ENCODE assay signal across 9 cellular contexts in the genomic region with DNA sequence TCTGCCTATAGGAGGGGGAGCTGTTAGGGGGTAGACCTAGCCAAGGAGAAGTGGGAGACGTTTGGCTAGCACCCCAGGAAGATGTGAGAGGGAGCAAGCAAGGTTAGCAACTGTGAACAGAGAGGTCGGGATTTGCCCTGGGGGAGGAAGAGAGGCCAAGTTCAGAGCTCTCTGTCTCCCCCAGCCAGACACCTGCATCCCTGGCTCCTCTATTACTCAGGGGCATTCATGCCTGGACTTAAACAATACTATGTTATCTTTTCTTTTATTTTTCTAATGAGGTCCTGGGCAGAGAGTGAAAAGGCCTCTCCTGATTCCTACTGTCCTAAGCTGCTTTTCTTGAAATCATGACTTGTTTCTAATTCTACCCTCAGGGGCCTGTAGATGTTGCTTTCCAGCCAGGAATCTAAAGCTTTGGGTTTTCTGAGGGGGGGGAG. TPM values are rescaled to one million over a fixed set of nuclear protein-coding genes. Genes with fewer than 3 reads are reported as not detected.
DNase-seq lines count a peak whose midpoint lies in the region; ATAC-seq and TF ChIP-seq lines count a peak whose summit lies in the region.
"Had no signal": no experiment of that assay in that cellular context is flagged by ENCODE, and none has a peak within 500 bp of the region (broad histone marks: within the 10 kb centered on the region; RNA-seq: fewer than 3 reads in every experiment).

No MANE protein-coding gene starts in this region.

- H2BK5ac ChIP-seq in mesendoderm (ENCODE audit: low read length): no peak overlapping the region

- H3K4me1 ChIP-seq in mesendoderm (ENCODE audit: control insufficient read depth, low read depth, low read length): peaks cover 23% of the 10 kb centered on the region
- H3K4me1 ChIP-seq in transverse colon: peaks cover 13 to 44% (median 39%) of the 10 kb centered on the region in 4 donors

- ATAC-seq in HG03521 (IDR thresholded peaks at IDR 0.05; ENCODE audit: unreplicated experiment): no peak

- in situ Hi-C loops in transverse colon (cut with MboI; ENCODE audit: low pct_ligation_motif_present in 1 of 4, low pct_unique_long_range_greater_than_20kb in 1 of 4, low sequenced_read_pairs in 3 of 4): no loop called here

- H3K56ac ChIP-seq in mesendoderm (ENCODE audit: low read length): no peak overlapping the region

- no peak overlapping the region for H3K9ac ChIP-seq in mesendoderm (ENCODE audit: low read length)

- H3K36me3 ChIP-seq in mesendoderm (ENCODE audit: control insufficient read depth, insufficient read depth, low read length) (no peaks in the 10 kb centered on the region), transverse colon (peaks cover 0 to 20% (median 6%) of the 10 kb centered on the region in 4 donors)

- H3K4me1 Mint-ChIP-seq in activated T-cell treated with anti-CD3 and anti-CD28 coated beads, Interleukin-2, amount 50 U/mL, for 24 hours (ENCODE audit: low read depth): peaks cover 62% of the 10 kb centered on the region
- peaks cover 67% of the 10 kb centered on the region for H3K4me1 Mint-ChIP-seq in brain

- peaks cover 69% of the 10 kb centered on the region for H3K36me3 Mint-ChIP-seq in activated T-cell treated with anti-CD3 and anti-CD28 coated beads, Interleukin-2, amount 50 U/mL, for 24 hours (ENCODE audit: low read depth)
- peaks cover 45% of the 10 kb centered on the region for H3K36me3 Mint-ChIP-seq in brain

- no peak overlapping the region for H3K23ac ChIP-seq in mesendoderm (ENCODE audit: low read length)

- H3K27me3 ChIP-seq in mesendoderm (ENCODE audit: insufficient read depth, low read length, poor library complexity): no peaks in the 10 kb centered on the region
- no peaks in the 10 kb centered on the region for H3K27me3 ChIP-seq in transverse colon
- H3K27me3 ChIP-seq: SJCRH30 had no signal

- H4K8ac ChIP-seq in mesendoderm (ENCODE audit: low read depth, low read length): no peak overlapping the region

- no CpG with 5 or more reads among the region's 2 CpGs for WGBS in mesendoderm (ENCODE audit: extremely low coverage, insufficient coverage, low lambda C conversion rate)
- 7 to 15% methylated on average over 2 of the region's 2 CpGs for WGBS in transverse colon (ENCODE audit: low coverage in 1 of 2), 2 donors

- no peaks in the 10 kb centered on the region for H3K9me3 Mint-ChIP-seq in activated T-cell treated with anti-CD3 and anti-CD28 coated beads, Interleukin-2, amount 50 U/mL, for 24 hours
- peaks cover 0 to 3% (median 0%) of the 10 kb centered on the region in 5 experiments for H3K9me3 Mint-ChIP-seq in brain

- H3K27me3 Mint-ChIP-seq in activated T-cell treated with anti-CD3 and anti-CD28 coated beads, Interleukin-2, amount 50 U/mL, for 24 hours: no peaks in the 10 kb centered on the region
- peaks cover 11% of the 10 kb centered on the region for H3K27me3 Mint-ChIP-seq in brain

- no peak for TF ChIP-seq POLR2A in transverse colon (IDR thresholded peaks at IDR 0.05)

- no peak overlapping the region for H2BK120ac ChIP-seq in mesendoderm (ENCODE audit: low read depth, low read length)

- H3K18ac ChIP-seq in mesendoderm (ENCODE audit: low read length): no peak overlapping the region

- no peaks in the 10 kb centered on the region for H3K9me3 ChIP-seq in transverse colon
- H3K9me3 ChIP-seq: SJCRH30 had no signal

- H2AK5ac ChIP-seq in mesendoderm (ENCODE audit: low read length): no peak overlapping the region

- intact Hi-C loops in transverse colon (cut with DNase I; ENCODE audit: low total_unique reads): no loop called here

- H3K27ac ChIP-seq in mesendoderm (ENCODE audit: low read depth, low read length) (no peak overlapping the region), transverse colon (peak overlapping the region; percentile 95 to 99 (median 98))

- TF ChIP-seq CTCF in brain (conservative IDR thresholded peaks at IDR 0.05): no peak
- no peak for TF ChIP-seq CTCF in transverse colon (IDR thresholded peaks at IDR 0.05)

- no peak overlapping the region for H3K4ac ChIP-seq in mesendoderm (ENCODE audit: low read depth, low read length)

- no peak overlapping the region for H2BK15ac ChIP-seq in mesendoderm (replicated peaks; ENCODE audit: low read depth)

- H3K27ac Mint-ChIP-seq in activated T-cell treated with anti-CD3 and anti-CD28 coated beads, Interleukin-2, amount 50 U/mL, for 24 hours: peak overlapping the region; percentile 95
- H3K27ac Mint-ChIP-seq in brain: peak overlapping the region; percentile 90 to 98 (median 95)

- no peak overlapping the region for H3K4me2 ChIP-seq in mesendoderm (ENCODE audit: low read length)

- H3K4me3 ChIP-seq in mesendoderm (ENCODE audit: low read length) (no peak overlapping the region), transverse colon (peak overlapping the region; percentile 76 to 98 (median 88))

- H3K79me2 ChIP-seq in mesendoderm (ENCODE audit: control insufficient read depth, insufficient read depth, low read length): no peaks in the 10 kb centered on the region

- no peaks in the 10 kb centered on the region for H3K79me1 ChIP-seq in mesendoderm (ENCODE audit: low read length)

- H4K5ac ChIP-seq in mesendoderm (ENCODE audit: low read length): no peak overlapping the region

- no peak for DNase-seq in activated T-cell treated with anti-CD3 and anti-CD28 coated beads, Interleukin-2, amount 50 U/mL, for 24 hours
- no peak for DNase-seq in activated T-cell treated with anti-CD3 and anti-CD28 coated beads, Interleukin-2, amount 50 U/mL, for 48 hours
- DNase-seq in mesendoderm: peak; percentile 49
- peak; percentile 26 for DNase-seq in transverse colon
- no peak for DNase-seq in activated gamma-delta T cell (lab: John Stamatoyannopoulos, UW)
- no peak for DNase-seq in NOMO-1 treated with dmso at 0.1 percent for 144 hours (lab: John Stamatoyannopoulos, UW; ENCODE audit: unreplicated experiment)
- DNase-seq: SJCRH30 had no signal

- peak overlapping the region; percentile 97 for H3K4me3 Mint-ChIP-seq in activated T-cell treated with anti-CD3 and anti-CD28 coated beads, Interleukin-2, amount 50 U/mL, for 24 hours
- H3K4me3 Mint-ChIP-seq in brain: peak overlapping the region; percentile 88 to 96 (median 92)

- TF ChIP-seq EP300 in transverse colon (IDR thresholded peaks at IDR 0.05; ENCODE audit: low read depth): no peak

RNA-seq across cellular contexts. Expression of gene BTG2, which starts 2.4 kb away (rescaled TPM):
- polyA plus RNA-seq in brain (ENCODE audit: insufficient read depth, low read depth, low replicate concordance): 117 TPM
- 4.1 TPM for polyA plus RNA-seq in mesendoderm (2013, experiment 1 of 2)
- 3.9 TPM for polyA plus RNA-seq in mesendoderm (2013, experiment 2 of 2)
- 100 to 1,000 TPM in 3 of 4 donors, 10 to 100 TPM in 1; 98.9 to 144 (median 142) TPM for total RNA-seq in transverse colon

RNA-seq across cellular contexts. Expression of gene FMOD, which starts 43.2 kb away (rescaled TPM):
- polyA plus RNA-seq in brain (ENCODE audit: insufficient read depth, low read depth, low replicate concordance): 7.9 TPM
- 0.45 TPM for polyA plus RNA-seq in mesendoderm (2013, experiment 1 of 2)
- 0.34 TPM for polyA plus RNA-seq in mesendoderm (2013, experiment 2 of 2)
- total RNA-seq in transverse colon: 10 to 100 TPM; 13.5 to 44.0 (median 17.8) TPM

Comparison
In these comparisons a context has a peak if more than half of its experiments do, and no peak if none do; other contexts are left out.
1. DNase-seq: peak in mesendoderm (single experiment) and transverse colon (single experiment); none in activated T-cell treated with anti-CD3 and anti-CD28 coated beads, Interleukin-2, amount 50 U/mL, for 24 hours (single experiment), activated T-cell treated with anti-CD3 and anti-CD28 coated beads, Interleukin-2, amount 50 U/mL, for 48 hours (0 of 2), activated gamma-delta T cell (single experiment) and NOMO-1 treated with dmso at 0.1 percent for 144 hours (single experiment).